In the genomic region with DNA sequence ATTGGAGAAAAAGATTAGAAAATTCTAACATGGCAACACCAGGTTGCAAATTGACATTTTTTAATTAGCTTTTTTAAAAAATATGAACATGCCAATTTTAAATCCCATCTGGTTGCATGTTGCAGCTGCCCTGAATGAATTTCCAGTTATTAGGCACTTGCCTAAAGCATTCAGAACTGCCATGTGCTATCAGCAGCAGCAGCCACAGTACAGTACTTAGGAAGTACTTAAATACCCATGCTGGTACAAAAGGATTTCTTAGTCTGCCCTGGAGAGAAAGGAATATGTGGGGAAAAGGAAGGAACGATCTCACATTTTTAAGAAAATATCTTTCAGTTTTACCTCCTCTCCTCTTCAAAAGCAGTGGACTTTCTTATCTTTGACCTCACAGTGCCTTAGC, we compare ENCODE assay signal across 29 cellular contexts. TPM values are rescaled to one million over a fixed set of nuclear protein-coding genes. Genes with fewer than 3 reads are reported as not detected.
DNase-seq lines count a peak whose midpoint lies in the region; ATAC-seq and TF ChIP-seq lines count a peak whose summit lies in the region.
"Had no signal": no experiment of that assay in that cellular context is flagged by ENCODE, and none has a peak within 500 bp of the region (broad histone marks: within the 10 kb centered on the region; RNA-seq: fewer than 3 reads in every experiment).

No MANE protein-coding gene starts in this region.

- peak; percentile 33 for DNase-seq in A673 (ENCODE audit: low spot score)
- peak; percentile 56 for DNase-seq in DMS 273 (lab: John Stamatoyannopoulos, UW; ENCODE audit: unreplicated experiment)
- peak; percentile 45 for DNase-seq in NCI-H69 (lab: John Stamatoyannopoulos, UW)
- DNase-seq in heart right ventricle, result no peak
- DNase-seq in activated CD4-positive, alpha-beta T cell treated with anti-CD3 and anti-CD28 coated beads, Interleukin-2, amount 10 ng/mL, durations not matched to agents 24 days and 14 days, result no peak
- DNase-seq in CD8-positive, alpha-beta T cell, result no peak
- no peak for DNase-seq in NCI-H146 (lab: John Stamatoyannopoulos, UW)
- DNase-seq in activated CD4-positive, alpha-beta T cell treated with anti-CD3 and anti-CD28 coated beads for 4 hours, result no peak
- DNase-seq: activated B cell treated with CpG ODN at 0.5 μM for 24 hours; activated gamma-delta T cell; activated naive CD8-positive, alpha-beta T cell treated with anti-CD3 and anti-CD28 coated beads, Interleukin-2, amount 50 U/mL, for 24 hours; activated T-cell treated with anti-CD3 and anti-CD28 coated beads, Interleukin-2, amount 50 U/mL, for 24 hours; endodermal cell; GDM1; glutamatergic neuron; GM23248; NCI-H187; NCI-H226; psoas muscle; SJCRH30; stimulated activated CD4-positive, alpha-beta T cell treated with anti-CD3 and anti-CD28 coated beads, Interleukin-15, amount 100 ng/mL, for 24 hours; T-cell; upper lobe of left lung had no signal

- H3K4me1 Mint-ChIP-seq in activated CD4-positive, alpha-beta T cell treated with anti-CD3 and anti-CD28 coated beads, Interleukin-2, amount 10 ng/mL, durations not matched to agents 24 days and 14 days, result peaks cover 17% of the 10 kb centered on the region
- H3K4me1 Mint-ChIP-seq in CD8-positive, alpha-beta T cell (ENCODE audit: low read depth), result peaks cover 24% of the 10 kb centered on the region

- H3K4me3 ChIP-seq in A673 (ENCODE audit: low read depth, low read length, poor library complexity, severe bottlenecking) (no peak overlapping the region), heart right ventricle (no peak overlapping the region)
- no peak overlapping the region for H3K4me3 ChIP-seq in CD8-positive, alpha-beta T cell (ENCODE audit: low read depth, low read length)
- H3K4me3 ChIP-seq: BLaER1, GM23248, lung, psoas muscle, SJCRH30, upper lobe of left lung had no signal

- peaks cover 4% of the 10 kb centered on the region for H3K36me3 Mint-ChIP-seq in activated CD4-positive, alpha-beta T cell treated with anti-CD3 and anti-CD28 coated beads, Interleukin-2, amount 10 ng/mL, durations not matched to agents 24 days and 14 days (ENCODE audit: low read depth)
- peaks cover 5% of the 10 kb centered on the region for H3K36me3 Mint-ChIP-seq in CD8-positive, alpha-beta T cell

- H3K4me3 Mint-ChIP-seq in activated CD4-positive, alpha-beta T cell treated with anti-CD3 and anti-CD28 coated beads, Interleukin-2, amount 10 ng/mL, durations not matched to agents 24 days and 14 days, result no peak overlapping the region
- H3K4me3 Mint-ChIP-seq in CD8-positive, alpha-beta T cell, result no peak overlapping the region
- H3K4me3 Mint-ChIP-seq: activated B cell treated with CpG ODN at 0.5 μM for 24 hours; activated naive CD8-positive, alpha-beta T cell treated with anti-CD3 and anti-CD28 coated beads, Interleukin-2, amount 50 U/mL, for 24 hours; activated T-cell treated with anti-CD3 and anti-CD28 coated beads, Interleukin-2, amount 50 U/mL, for 24 hours; dendritic cell treated with granulocyte-macrophage colony-stimulating factor and Interleukin-4, amounts not matched to agents 40 ng/mL and 50 ng/mL, for 4 days; endodermal cell; stimulated activated memory B cell treated with anti-CD40 and anti-IgM and Interleukin-4, amounts not matched to agents 10 μg/mL and 1 μg/mL and 100 μg/mL, for 72 hours; T-cell had no signal

- POLR2A ChIA-PET in A673 (lab: Charles Lee; ENCODE audit: low non-redundant PET), result interaction anchor here (0.6 kb wide), 1 partner anchor 13 kb away, joined by 3 read pairs; no protein-coding TSS in a partner anchor
- POLR2A ChIA-PET in CD8-positive, alpha-beta T cell (lab: Charles Lee), result interaction anchor here (1.3 kb wide), 1 partner anchor 12 kb away, joined by 4 read pairs; no protein-coding TSS in a partner anchor

- no peaks in the 10 kb centered on the region for H3K9me3 Mint-ChIP-seq in activated CD4-positive, alpha-beta T cell treated with anti-CD3 and anti-CD28 coated beads, Interleukin-2, amount 10 ng/mL, durations not matched to agents 24 days and 14 days
- H3K9me3 Mint-ChIP-seq in CD8-positive, alpha-beta T cell, result no peaks in the 10 kb centered on the region
- H3K9me3 Mint-ChIP-seq: activated B cell treated with CpG ODN at 0.5 μM for 24 hours; activated naive CD8-positive, alpha-beta T cell treated with anti-CD3 and anti-CD28 coated beads, Interleukin-2, amount 50 U/mL, for 24 hours; activated T-cell treated with anti-CD3 and anti-CD28 coated beads, Interleukin-2, amount 50 U/mL, for 24 hours; dendritic cell treated with granulocyte-macrophage colony-stimulating factor and Interleukin-4, amounts not matched to agents 40 ng/mL and 50 ng/mL, for 4 days; endodermal cell; IgD-negative memory B cell; stimulated activated memory B cell treated with anti-CD40 and anti-IgM and Interleukin-4, amounts not matched to agents 10 μg/mL and 1 μg/mL and 100 μg/mL, for 72 hours had no signal

- H3K27ac ChIP-seq in A673 (ENCODE audit: low read depth, low read length, poor library complexity, severe bottlenecking), result no peak overlapping the region
- H3K27ac ChIP-seq in heart right ventricle, result peak overlapping the region in 8 of 10 donors; percentile 11 to 61 (median 32)
- no peak overlapping the region for H3K27ac ChIP-seq in CD8-positive, alpha-beta T cell (ENCODE audit: low read depth, low read length)
- H3K27ac ChIP-seq: BLaER1, GM23248, psoas muscle, SJCRH30, upper lobe of left lung had no signal

- no peaks in the 10 kb centered on the region for H3K9me3 ChIP-seq in A673 (ENCODE audit: low read depth, low read length, poor library complexity, severe bottlenecking)
- no peaks in the 10 kb centered on the region for H3K9me3 ChIP-seq in heart right ventricle
- H3K9me3 ChIP-seq in CD8-positive, alpha-beta T cell (ENCODE audit: low read length), result no peaks in the 10 kb centered on the region
- H3K9me3 ChIP-seq: psoas muscle, SJCRH30, upper lobe of left lung had no signal

- no peaks in the 10 kb centered on the region for H3K27me3 Mint-ChIP-seq in activated CD4-positive, alpha-beta T cell treated with anti-CD3 and anti-CD28 coated beads, Interleukin-2, amount 10 ng/mL, durations not matched to agents 24 days and 14 days
- no peaks in the 10 kb centered on the region for H3K27me3 Mint-ChIP-seq in CD8-positive, alpha-beta T cell (ENCODE audit: low read depth)
- H3K27me3 Mint-ChIP-seq: activated B cell treated with CpG ODN at 0.5 μM for 24 hours; activated naive CD8-positive, alpha-beta T cell treated with anti-CD3 and anti-CD28 coated beads, Interleukin-2, amount 50 U/mL, for 24 hours; activated T-cell treated with anti-CD3 and anti-CD28 coated beads, Interleukin-2, amount 50 U/mL, for 24 hours; dendritic cell treated with granulocyte-macrophage colony-stimulating factor and Interleukin-4, amounts not matched to agents 40 ng/mL and 50 ng/mL, for 4 days; IgD-negative memory B cell; naive thymus-derived CD4-positive, alpha-beta T cell; stimulated activated memory B cell treated with anti-CD40 and anti-IgM and Interleukin-4, amounts not matched to agents 10 μg/mL and 1 μg/mL and 100 μg/mL, for 72 hours; T-cell had no signal

- BruUV-seq in A673 (replicated peaks; lab: Mats Ljungman, UMichigan), result no TSS peak

- H3K4me1 ChIP-seq in A673 (ENCODE audit: insufficient read depth, low read length, poor library complexity, severe bottlenecking) (peaks cover 33% of the 10 kb centered on the region), heart right ventricle (peaks cover 0 to 49% (median 39%) of the 10 kb centered on the region in 9 donors)
- H3K4me1 ChIP-seq in CD8-positive, alpha-beta T cell (ENCODE audit: insufficient read depth, low read length), result peaks cover 10% of the 10 kb centered on the region
- H3K4me1 ChIP-seq: psoas muscle, SJCRH30 had no signal

- no peak overlapping the region for H3K27ac Mint-ChIP-seq in activated CD4-positive, alpha-beta T cell treated with anti-CD3 and anti-CD28 coated beads, Interleukin-2, amount 10 ng/mL, durations not matched to agents 24 days and 14 days
- no peak overlapping the region for H3K27ac Mint-ChIP-seq in CD8-positive, alpha-beta T cell
- H3K27ac Mint-ChIP-seq: activated B cell treated with CpG ODN at 0.5 μM for 24 hours; activated naive CD8-positive, alpha-beta T cell treated with anti-CD3 and anti-CD28 coated beads, Interleukin-2, amount 50 U/mL, for 24 hours; activated T-cell treated with anti-CD3 and anti-CD28 coated beads, Interleukin-2, amount 50 U/mL, for 24 hours; dendritic cell treated with granulocyte-macrophage colony-stimulating factor and Interleukin-4, amounts not matched to agents 40 ng/mL and 50 ng/mL, for 4 days; endodermal cell; stimulated activated memory B cell treated with anti-CD40 and anti-IgM and Interleukin-4, amounts not matched to agents 10 μg/mL and 1 μg/mL and 100 μg/mL, for 72 hours had no signal

- H3K36me3 ChIP-seq in A673 (ENCODE audit: insufficient read depth, low read length, poor library complexity, severe bottlenecking), result no peaks in the 10 kb centered on the region
- no peaks in the 10 kb centered on the region for H3K36me3 ChIP-seq in heart right ventricle
- H3K36me3 ChIP-seq in CD8-positive, alpha-beta T cell (ENCODE audit: insufficient read depth, low read length), result no peaks in the 10 kb centered on the region
- H3K36me3 ChIP-seq: SJCRH30, upper lobe of left lung had no signal

- no peaks in the 10 kb centered on the region for H3K27me3 ChIP-seq in A673 (replicated peaks; ENCODE audit: insufficient read depth, low read depth, low read length, poor library complexity)
- H3K27me3 ChIP-seq in heart right ventricle, result no peaks in the 10 kb centered on the region
- H3K27me3 ChIP-seq in CD8-positive, alpha-beta T cell (ENCODE audit: insufficient read depth, low read length), result no peaks in the 10 kb centered on the region
- H3K27me3 ChIP-seq: BLaER1, SJCRH30, upper lobe of left lung had no signal

- CTCF ChIA-PET in A673 (lab: Charles Lee), result no interaction called here
- CTCF ChIA-PET in CD8-positive, alpha-beta T cell (lab: Charles Lee), result no interaction called here

- peak in 5 of 8 donors; percentile 62 to 78 (median 66) for ATAC-seq in heart right ventricle
- ATAC-seq in CD8-positive, alpha-beta T cell, result no peak
- ATAC-seq: activated naive CD8-positive, alpha-beta T cell treated with anti-CD3 and anti-CD28 coated beads, Interleukin-2, amount 50 U/mL, for 24 hours; naive thymus-derived CD4-positive, alpha-beta T cell; psoas muscle; stimulated activated memory B cell treated with anti-CD40 and anti-IgM and Interleukin-4, amounts not matched to agents 10 μg/mL and 1 μg/mL and 100 μg/mL, for 72 hours had no signal

- WGBS in heart right ventricle, 2 donors, result 23 to 49% methylated on average over 1 of the region's 1 CpG

- intact Hi-C loops in A673 (cut with micrococcal nuclease; ENCODE audit: unreplicated experiment), result no loop called here
- intact Hi-C loops in heart right ventricle (cut with DNase I), result loop anchor here in 2 of 10 donors (5.0 to 10.0 kb wide), 2 partner anchors 46 to 87 kb away; a partner anchor contains a TSS
- intact Hi-C loops in activated CD4-positive, alpha-beta T cell treated with anti-CD3 and anti-CD28 coated beads, Interleukin-2, amount 10 ng/mL, durations not matched to agents 24 days and 14 days (cut with micrococcal nuclease), result no loop called here
- intact Hi-C loops in CD8-positive, alpha-beta T cell (cut with DNase I, micrococcal nuclease), result no loop called here

- TF ChIP-seq CTCF in A673 (conservative IDR thresholded peaks at IDR 0.05; ENCODE audit: low read depth, low read length) (no peak), heart right ventricle (IDR thresholded peaks at IDR 0.05) (no peak)
- no peak for TF ChIP-seq CTCF in CD8-positive, alpha-beta T cell (IDR thresholded peaks at IDR 0.05)

RNA-seq across cellular contexts. Expression of a gene that starts 46.2 kb away (rescaled TPM):
- 46.1 and 53.1 TPM in 2 replicates for total RNA-seq in A673 (2021)
- total RNA-seq in heart right ventricle, result 10 to 100 TPM; 26.7 to 37.1 (median 33.2) TPM
- polyA plus RNA-seq in heart right ventricle, result 1 to 10 TPM; 7.9 to 9.1 TPM
- total RNA-seq in activated CD4-positive, alpha-beta T cell treated with anti-CD3 and anti-CD28 coated beads, Interleukin-2, amount 10 ng/mL, durations not matched to agents 24 days and 14 days, result 17.4 and 19.8 TPM in 2 replicates
- 10 to 100 TPM; 18.4 to 18.8 TPM for total RNA-seq in CD8-positive, alpha-beta T cell

Comparison
In these comparisons a context has a peak if more than half of its experiments do, and no peak if none do; other contexts are left out.
1. DNase-seq: peak in A673 (single experiment), DMS 273 (single experiment) and NCI-H69 (single experiment); none in heart right ventricle (0 of 2), activated CD4-positive, alpha-beta T cell treated with anti-CD3 and anti-CD28 coated beads, Interleukin-2, amount 10 ng/mL, durations not matched to agents 24 days and 14 days (single experiment), CD8-positive, alpha-beta T cell (0 of 7), NCI-H146 (single experiment) and activated CD4-positive, alpha-beta T cell treated with anti-CD3 and anti-CD28 coated beads for 4 hours (0 of 2).
2. H3K27ac ChIP-seq: peak in heart right ventricle (8 of 10); none in A673 (single experiment) and CD8-positive, alpha-beta T cell (single experiment).